Comparison of ENCODE assay signal across 17 cellular contexts in the genomic region with DNA sequence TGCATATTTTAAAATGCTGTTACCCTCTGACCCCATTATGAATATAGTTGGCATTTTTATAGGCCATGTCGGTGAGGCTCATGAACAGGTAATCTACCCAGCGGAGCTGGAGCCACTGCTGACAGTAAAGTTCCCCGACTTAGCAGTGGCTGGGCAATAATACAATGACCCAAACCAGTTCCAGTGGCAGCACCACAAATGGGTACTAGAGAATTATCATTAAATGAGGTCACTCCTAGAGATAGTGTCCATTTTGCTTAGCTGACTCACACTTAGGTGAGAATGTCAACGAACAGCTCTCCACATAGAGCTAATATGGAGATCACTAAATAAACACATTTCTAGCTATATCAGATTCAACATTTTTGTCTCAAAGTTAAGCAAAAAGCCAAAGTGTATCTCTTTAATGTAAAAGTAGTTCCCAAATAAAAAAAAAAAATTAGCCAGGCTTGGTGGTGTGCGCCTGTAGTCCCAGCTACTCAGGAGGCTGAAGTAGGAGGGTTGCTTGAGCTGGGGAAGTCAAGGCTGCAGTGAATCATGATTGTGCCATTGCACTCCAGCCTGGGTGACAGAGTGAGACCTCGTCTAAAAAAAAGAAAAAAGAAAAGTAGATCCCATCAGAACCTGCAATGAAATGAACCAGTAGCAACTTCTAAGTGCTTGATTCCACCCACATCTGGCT. TPM values are rescaled to one million over a fixed set of nuclear protein-coding genes. Genes with fewer than 3 reads are reported as not detected.
DNase-seq lines count a peak whose midpoint lies in the region; ATAC-seq and TF ChIP-seq lines count a peak whose summit lies in the region.
"Had no signal": no experiment of that assay in that cellular context is flagged by ENCODE, and none has a peak within 500 bp of the region (broad histone marks: within the 10 kb centered on the region; RNA-seq: fewer than 3 reads in every experiment).

No MANE protein-coding gene starts in this region.

- CTCF ChIA-PET in PC-3 (lab: Charles Lee) = no interaction called here

- intact Hi-C loops in PC-3 (cut with micrococcal nuclease) = loop anchor here (1.0 kb wide), 1 partner anchor 13 kb away; no protein-coding TSS in a partner anchor

- DNase-seq in PC-3 (peak; percentile 39), dermis blood vessel endothelial cell (peak; percentile 50), lung microvascular endothelial cell (ENCODE audit: low read depth in 2 of 2) (peak; percentile 35 to 47), suprapubic skin (ENCODE audit: low spot score in 2 of 2) (no peak), cerebellum (ENCODE audit: low spot score) (no peak)
- DNase-seq in activated CD4-positive, alpha-beta T cell treated with anti-CD3 and anti-CD28 coated beads for 48 hours = no peak
- DNase-seq in stimulated activated CD4-positive, alpha-beta T cell treated with anti-CD3 and anti-CD28 coated beads, Interleukin-15, amount 100 ng/mL, for 24 hours = no peak
- DNase-seq: activated T-cell treated with anti-CD3 and anti-CD28 coated beads, Interleukin-2, amount 50 U/mL, for 4 hours; hypothalamus; KBM-7; NCI-H1092; NCI-H2171; right lobe of liver; stimulated activated naive CD4-positive, alpha-beta T cell had no signal

- TF ChIP-seq CTCF in PC-3 (conservative IDR thresholded peaks at IDR 0.05; ENCODE audit: low read depth, low read length) = no peak
- no peak for TF ChIP-seq CTCF in suprapubic skin (IDR thresholded peaks at IDR 0.05)

- no peak for TF ChIP-seq EP300 in suprapubic skin (IDR thresholded peaks at IDR 0.05)

- TF ChIP-seq POLR2A in suprapubic skin (IDR thresholded peaks at IDR 0.05) = no peak

- ATAC-seq in PC-3 (no peak; the same call in 1 of the 2 replicates), GM18907 (IDR thresholded peaks at IDR 0.05; ENCODE audit: unreplicated experiment) (no peak)
- ATAC-seq: activated T-cell treated with anti-CD3 and anti-CD28 coated beads, Interleukin-2, amount 50 U/mL, for 4 hours had no signal

- no peaks in the 10 kb centered on the region for H3F3A ChIP-seq in PC-3 (ENCODE audit: low read length, unreplicated experiment)

- no peaks in the 10 kb centered on the region for H3K36me3 ChIP-seq in PC-3 (ENCODE audit: low read depth, low read length)
- no peaks in the 10 kb centered on the region for H3K36me3 ChIP-seq in suprapubic skin
- H3K36me3 ChIP-seq: BLaER1 treated with 17β-estradiol and CSF1 and Interleukin-3, amounts not matched to agents 10 nM and 100 nM; neural progenitor cell; right lobe of liver had no signal

- H3K4me2 ChIP-seq in PC-3 (ENCODE audit: low read length) = peak overlapping the region; percentile 51
- H3K4me2 ChIP-seq: neural progenitor cell had no signal

- H3K27ac ChIP-seq in PC-3 (ENCODE audit: low read length) (no peak overlapping the region), suprapubic skin (peak overlapping the region; percentile 59)
- H3K27ac ChIP-seq: BLaER1 treated with 17β-estradiol and CSF1 and Interleukin-3, amounts not matched to agents 10 nM and 100 nM; neural progenitor cell had no signal

- H3K4me3 ChIP-seq in PC-3 (ENCODE audit: low read length) (no peak overlapping the region), suprapubic skin (no peak overlapping the region)
- H3K4me3 ChIP-seq: BLaER1 treated with 17β-estradiol and CSF1 and Interleukin-3, amounts not matched to agents 10 nM and 100 nM; neural progenitor cell; right lobe of liver had no signal

- no peaks in the 10 kb centered on the region for H3K9me2 ChIP-seq in PC-3 (replicated peaks; ENCODE audit: low read length)

- no peak overlapping the region for H3K9ac ChIP-seq in PC-3 (ENCODE audit: low read length)
- H3K9ac ChIP-seq: BLaER1 treated with 17β-estradiol and CSF1 and Interleukin-3, amounts not matched to agents 10 nM and 100 nM; neural progenitor cell had no signal

- H3K27me3 ChIP-seq in PC-3 (ENCODE audit: low read length) (no peaks in the 10 kb centered on the region), suprapubic skin (no peaks in the 10 kb centered on the region)
- H3K27me3 ChIP-seq: BLaER1 treated with 17β-estradiol and CSF1 and Interleukin-3, amounts not matched to agents 10 nM and 100 nM; right lobe of liver had no signal

- no peak overlapping the region for H2AFZ ChIP-seq in PC-3 (ENCODE audit: low read length)
- H2AFZ ChIP-seq: neural progenitor cell had no signal

- WGBS in suprapubic skin = 80% methylated on average over 6 of the region's 6 CpGs

- H3K79me2 ChIP-seq in PC-3 (ENCODE audit: low read length) = peaks cover 36% of the 10 kb centered on the region

- POLR2A ChIA-PET in PC-3 (lab: Charles Lee; ENCODE audit: unreplicated experiment) = no interaction called here

- H3K4me1 ChIP-seq in PC-3 (ENCODE audit: insufficient read depth, low read length) (peaks cover 22% of the 10 kb centered on the region), suprapubic skin (peaks cover 37% of the 10 kb centered on the region)
- H3K4me1 ChIP-seq: neural progenitor cell had no signal

- no TSS peak for BruUV-seq in PC-3 (replicated peaks; lab: Mats Ljungman, UMichigan)

- H4K20me1 ChIP-seq in PC-3 (ENCODE audit: low read length) = no peaks in the 10 kb centered on the region

- H3K9me3 ChIP-seq in PC-3 (ENCODE audit: low read length) (no peaks in the 10 kb centered on the region), suprapubic skin (no peaks in the 10 kb centered on the region)
- H3K9me3 ChIP-seq: BLaER1 treated with 17β-estradiol and CSF1 and Interleukin-3, amounts not matched to agents 10 nM and 100 nM; right lobe of liver had no signal

RNA-seq across cellular contexts. Expression of a gene that starts 7.4 kb away (rescaled TPM):
- total RNA-seq in PC-3 (2014; rRNA removed) (23.5 and 27.2 TPM in 2 replicates), dermis blood vessel endothelial cell (48.8 and 64.4 TPM in 2 replicates), lung microvascular endothelial cell (56.3 and 57.8 TPM in 2 replicates), suprapubic skin (10 to 100 TPM; 70.5 to 92.3 (median 72.7) TPM), cerebellum (49.9 TPM)

RNA-seq across cellular contexts. Expression of a gene that starts 58.5 kb away (rescaled TPM):
- total RNA-seq in PC-3 (2014; rRNA removed) = 59.0 and 59.4 TPM in 2 replicates
- 36.2 and 42.4 TPM in 2 replicates for total RNA-seq in dermis blood vessel endothelial cell
- 56.9 and 81.7 TPM in 2 replicates for total RNA-seq in lung microvascular endothelial cell
- total RNA-seq in suprapubic skin = 10 to 100 TPM; 17.7 to 31.3 (median 30.3) TPM
- total RNA-seq in cerebellum = 46.9 TPM

Comparison
In these comparisons a context has a peak if more than half of its experiments do, and no peak if none do; other contexts are left out.
1. DNase-seq: peak in PC-3 (single experiment), dermis blood vessel endothelial cell (single experiment) and lung microvascular endothelial cell (2 of 2); none in suprapubic skin (0 of 2), activated CD4-positive, alpha-beta T cell treated with anti-CD3 and anti-CD28 coated beads for 48 hours (single experiment), stimulated activated CD4-positive, alpha-beta T cell treated with anti-CD3 and anti-CD28 coated beads, Interleukin-15, amount 100 ng/mL, for 24 hours (single experiment) and cerebellum (single experiment).